8 cellular contexts compared by ENCODE assay signal in genomic region chr2:43224131-43224570, GRCh38. TPM values are rescaled to one million over a fixed set of nuclear protein-coding genes. Genes with fewer than 3 reads are reported as not detected.
DNase-seq lines count a peak whose midpoint lies in the region; ATAC-seq and TF ChIP-seq lines count a peak whose summit lies in the region.

No MANE protein-coding gene starts in this region.

- TF ChIP-seq CTCF in LNCAP (IDR thresholded peaks at IDR 0.05) = 0 out of 2 replicates have a peak, but pooled peaks have one; percentile 7
- peak; percentile 11 to 42 (median 18) for TF ChIP-seq CTCF in right lobe of liver (IDR thresholded peaks at IDR 0.05)

- POLR2A ChIA-PET in CD4-positive, alpha-beta memory T cell (lab: Charles Lee; ENCODE audit: partially characterized antibody) = interaction anchor here (1.3 to 46.5 kb wide), 7 partner anchors 18 to 414 kb away, joined by 4 to 6960 read pairs (median 8); no protein-coding TSS in a partner anchor

- peaks cover 0 to 37% (median 4%) of the 10 kb centered on the region in 8 donors for H3K9me3 Mint-ChIP-seq in CD4-positive, alpha-beta memory T cell

- H3K27me3 ChIP-seq in CD4-positive, alpha-beta memory T cell (ENCODE audit: insufficient read depth, low read length) = no peaks in the 10 kb centered on the region
- H3K27me3 ChIP-seq in right lobe of liver = no peaks in the 10 kb centered on the region

- no peaks in the 10 kb centered on the region for H3K9me3 ChIP-seq in CD4-positive, alpha-beta memory T cell (ENCODE audit: control insufficient read depth in 1 of 2, low read length in 2 of 2)
- H3K9me3 ChIP-seq in right lobe of liver = no peaks in the 10 kb centered on the region

- H3K36me3 ChIP-seq in CD4-positive, alpha-beta memory T cell (ENCODE audit: insufficient read depth, low read length) = peaks cover 34% of the 10 kb centered on the region
- peaks cover 0 to 33% (median 5%) of the 10 kb centered on the region in 4 donors for H3K36me3 ChIP-seq in right lobe of liver

- peak overlapping the region; percentile 84 to 92 for H3K4me3 ChIP-seq in CD4-positive, alpha-beta memory T cell (ENCODE audit: low read length in 2 of 2)
- peak overlapping the region; percentile 81 to 92 (median 84) for H3K4me3 ChIP-seq in right lobe of liver

- H3K4me1 Mint-ChIP-seq in CD4-positive, alpha-beta memory T cell = peaks cover 24 to 55% (median 35%) of the 10 kb centered on the region in 4 donors

- H3K27ac ChIP-seq in CD4-positive, alpha-beta memory T cell (ENCODE audit: low read depth, low read length) = peak overlapping the region; percentile 90
- H3K27ac ChIP-seq in right lobe of liver = peak overlapping the region; percentile 97 to 98 (median 98)

- H3K27me3 Mint-ChIP-seq in CD4-positive, alpha-beta memory T cell = peaks cover 0 to 5% of the 10 kb centered on the region in 2 donors

- CTCF ChIA-PET in CD4-positive, alpha-beta memory T cell (lab: Charles Lee; ENCODE audit: partially characterized antibody) = interaction anchor here (1.0 to 14.9 kb wide), 5 partner anchors 51 to 93 kb away, joined by 3 to 319 read pairs (median 3); no protein-coding TSS in a partner anchor

- intact Hi-C loops in CD4-positive, alpha-beta memory T cell (cut with micrococcal nuclease) = no loop called here
- intact Hi-C loops in right lobe of liver (cut with DNase I) = loop anchor here (10.0 kb wide), 3 partner anchors 59 to 249 kb away; no protein-coding TSS in a partner anchor

- H3K27ac Mint-ChIP-seq in CD4-positive, alpha-beta memory T cell = peak overlapping the region; percentile 93 to 100 (median 98)

- peaks cover 45 to 56% of the 10 kb centered on the region in 2 donors for H3K36me3 Mint-ChIP-seq in CD4-positive, alpha-beta memory T cell

- ATAC-seq in right lobe of liver (no peak), HG02981 (IDR thresholded peaks at IDR 0.05; ENCODE audit: unreplicated experiment) (no peak), HG03280 (IDR thresholded peaks at IDR 0.05; ENCODE audit: unreplicated experiment) (no peak)

- peak; percentile 65 to 81 (median 79) for DNase-seq in CD4-positive, alpha-beta memory T cell
- DNase-seq in activated CD4-positive, alpha-beta T cell treated with anti-CD3 and anti-CD28 coated beads for 4 hours = peak; percentile 66 to 73
- DNase-seq in dedifferentiated amniotic fluid mesenchymal stem cell (ENCODE audit: extremely low spot score) (peak; percentile 49), right lobe of liver (peak; percentile 76 to 82 (median 76))
- DNase-seq in stimulated activated CD4-positive, alpha-beta T cell treated with anti-CD3 and anti-CD28 coated beads, TNF-alpha, amount 100 ng/mL, for 1 hour (ENCODE audit: low read depth in 3 of 3, low spot score in 1 of 3) = peak; percentile 52 to 57 (median 56)

- peak; percentile 16 for TF ChIP-seq POLR2A in right lobe of liver (IDR thresholded peaks at IDR 0.05)

- H3K4me3 Mint-ChIP-seq in CD4-positive, alpha-beta memory T cell = peak overlapping the region; percentile 97 to 99 (median 98)

- peaks cover 40% of the 10 kb centered on the region for H3K4me1 ChIP-seq in CD4-positive, alpha-beta memory T cell (ENCODE audit: insufficient read depth, low read length)
- H3K4me1 ChIP-seq in right lobe of liver = peaks cover 2 to 51% (median 23%) of the 10 kb centered on the region in 4 donors

- WGBS in right lobe of liver (ENCODE audit: insufficient coverage, low coverage, low lambda C conversion rate, missing lambda C conversion rate) = 1% methylated on average over 8 of the region's 41 CpGs

RNA-seq across cellular contexts. Expression of gene ZFP36L2, which starts 2.3 kb away (rescaled TPM):
- total RNA-seq in CD4-positive, alpha-beta memory T cell = 100 to 1,000 TPM; 456 to 464 TPM
- polyA plus RNA-seq in CD4-positive, alpha-beta memory T cell = 100 to 1,000 TPM; 271 to 523 TPM
- total RNA-seq in right lobe of liver = 10 to 100 TPM; 20.8 to 50.0 (median 33.6) TPM

Comparison
In these comparisons a context has a peak if more than half of its experiments do, and no peak if none do; other contexts are left out.
1. RNA of gene ZFP36L2, which starts 2.3 kb away (total RNA-seq): 456 to 464 TPM in CD4-positive, alpha-beta memory T cell; 20.8 to 50.0 TPM in right lobe of liver; every median in the first group is over 4 times any median in the second.
2. Peak in every context shown above with its lines, with median percentiles within 50 percentile points of each other: DNase-seq.